In genomic region chr1:151259351-151259750, GRCh38 we compare ENCODE assay signal across 1 cellular context.
TF ChIP-seq lines count a peak whose summit lies in the region.

No MANE protein-coding gene starts in this region.

TF ChIP-seq in HEK293, 187 proteins besides CTCF, POLR2A, EP300 and RAD21 (continued from another document):
- no peak for TF ChIP-seq ZNF202 (tag by site-specific recombination; IDR thresholded peaks at IDR 0.05; ENCODE audit: borderline replicate concordance)
